8 cellular contexts compared by ENCODE assay signal in the genomic region with DNA sequence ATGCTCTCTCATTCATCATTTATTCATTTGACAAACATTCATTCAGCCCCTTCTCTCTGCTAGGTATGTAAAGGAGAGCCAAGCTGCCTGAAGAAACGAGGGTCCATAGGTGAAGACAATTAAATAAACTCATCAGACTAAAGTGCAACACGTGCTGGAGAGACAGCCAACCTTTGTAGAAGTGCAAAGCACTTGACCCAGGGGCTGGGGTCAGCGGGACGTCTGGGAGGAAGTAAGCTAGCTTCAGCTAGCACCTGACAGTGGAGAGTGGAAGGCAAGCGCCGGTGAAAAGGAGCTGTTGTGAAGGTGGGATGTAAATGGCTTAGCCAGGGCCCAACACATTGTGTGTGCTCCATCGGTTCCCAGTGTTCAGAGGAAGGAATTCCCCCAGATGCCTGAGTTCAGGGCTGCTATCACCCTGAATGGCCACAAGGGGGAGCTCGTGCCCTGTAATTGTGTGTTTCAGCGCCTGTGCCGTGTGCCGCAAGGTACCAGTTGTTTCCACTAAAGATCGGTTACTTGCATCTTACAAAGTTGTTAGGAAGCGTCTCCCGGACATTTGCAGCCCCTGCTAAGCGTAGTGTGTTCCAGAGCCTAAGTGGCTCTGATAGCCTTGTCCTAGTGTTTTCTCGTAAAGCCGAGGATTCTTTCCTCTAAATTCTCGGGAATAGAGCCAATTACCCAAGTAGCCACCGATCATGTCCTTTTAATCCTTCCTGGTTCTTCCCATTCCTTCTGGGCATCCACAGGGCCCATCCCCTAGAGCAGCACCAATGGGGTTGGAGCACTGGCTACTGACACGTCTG. TPM values are rescaled to one million over a fixed set of nuclear protein-coding genes. Genes with fewer than 3 reads are reported as not detected.
DNase-seq lines count a peak whose midpoint lies in the region; ATAC-seq, FAIRE-seq and TF ChIP-seq lines count a peak whose summit lies in the region.

No MANE protein-coding gene starts in this region.

- H3K9me3 ChIP-seq in kidney (ENCODE audit: control insufficient read depth in 1 of 2, low read length in 2 of 2), result no peaks in the 10 kb centered on the region

- in situ Hi-C loops in ACHN (cut with HindIII; ENCODE audit: low pct_ligation_motif_present, low pct_unique_long_range_greater_than_20kb, low sequenced_read_pairs), result no loop called here

- TF ChIP-seq CTCF in kidney (IDR thresholded peaks at IDR 0.05; ENCODE audit: borderline replicate concordance, extremely low read depth, insufficient read depth), result peak; percentile 83

- peak overlapping the region; percentile 40 to 48 for H3K4me3 ChIP-seq in kidney (ENCODE audit: low read length in 2 of 2)

- H3K4me1 ChIP-seq in kidney (ENCODE audit: control insufficient read depth in 1 of 2, insufficient read depth in 1 of 2, low read depth in 1 of 2, low read length in 2 of 2), result peaks cover 0 to 3% of the 10 kb centered on the region in 2 donors

- H3K36me3 ChIP-seq in kidney (ENCODE audit: control insufficient read depth in 1 of 2, insufficient read depth in 2 of 2, low read length in 2 of 2), result no peaks in the 10 kb centered on the region

- peak; percentile 47 for ATAC-seq in GM18909 (IDR thresholded peaks at IDR 0.05; ENCODE audit: poor library complexity, unreplicated experiment)
- no peak for ATAC-seq in GM19035 (IDR thresholded peaks at IDR 0.05; ENCODE audit: unreplicated experiment)

- DNase-seq in ACHN (peak; percentile 78), NCI-H2171 treated with DMSO at 0.1 percent for 48 hours (lab: John Stamatoyannopoulos, UW) (peak; percentile 79), kidney (peak; percentile 82)
- DNase-seq in activated CD4-positive, CD25-positive, alpha-beta regulatory T cell (lab: John Stamatoyannopoulos, UW), result peak; percentile 29 to 49 (median 42)
- peak; percentile 64 for DNase-seq in central memory CD4-positive, alpha-beta T cell
- DNase-seq in stimulated activated CD4-positive, alpha-beta T cell treated with anti-CD3 and anti-CD28 coated beads, Interleukin-1b, Interleukin-23, amount 100 ng/mL, for 24 hours (ENCODE audit: low read depth in 4 of 4, low spot score in 1 of 4), result peak; percentile 55 to 62 (median 58)

- no peak overlapping the region for H3K27ac ChIP-seq in kidney (ENCODE audit: low read depth in 2 of 2, low read length in 2 of 2)

- intact Hi-C loops in kidney (cut with DNase I), result no loop called here

- H3K9ac ChIP-seq in kidney (ENCODE audit: low read length in 2 of 2), result no peak overlapping the region

- FAIRE-seq in kidney (lab: Jason Lieb, UNC), result no peak

RNA-seq across cellular contexts. Expression of a gene that starts 30.6 kb away (rescaled TPM):
- total RNA-seq in kidney, result not detected
- not detected for polyA plus RNA-seq in kidney (ENCODE audit: insufficient read depth, low read depth, low replicate concordance)
